ENCODE assay signal across 1 cellular context in the genomic region with DNA sequence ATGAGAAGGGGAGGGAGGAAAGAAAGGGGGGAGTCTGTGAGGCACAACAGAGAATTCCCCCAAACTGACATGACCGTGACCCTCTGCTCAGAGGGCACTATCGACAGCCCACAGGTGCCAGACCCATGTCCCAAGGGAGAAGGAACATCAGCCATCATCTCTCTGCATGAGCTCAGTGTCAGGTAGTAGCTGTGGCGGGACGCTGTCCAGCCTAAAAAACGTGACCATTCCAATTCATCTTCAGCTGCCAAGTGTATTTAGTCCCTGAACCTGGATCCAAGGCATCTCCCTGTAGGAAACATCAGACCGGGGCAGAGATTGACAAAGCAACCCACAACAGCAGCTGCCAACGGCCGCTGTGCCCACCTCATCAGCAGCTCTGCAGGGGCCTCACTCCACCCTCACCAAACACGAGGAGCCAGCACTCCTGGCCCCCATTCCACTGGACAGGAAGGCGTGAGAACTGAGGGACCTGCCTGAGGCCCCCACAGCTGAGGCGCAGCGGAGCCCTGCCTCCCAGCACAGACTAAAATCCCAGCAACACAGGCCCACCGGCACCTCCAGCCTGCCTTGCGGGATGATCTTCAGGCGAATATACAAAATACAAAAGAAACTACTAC.
TF ChIP-seq lines count a peak whose summit lies in the region.

No MANE protein-coding gene starts in this region.

TF ChIP-seq in SK-N-SH, 30 proteins besides CTCF, POLR2A, EP300 and RAD21 (continued from another document):
- TF ChIP-seq SIN3A (IDR thresholded peaks at IDR 0.05; ENCODE audit: borderline replicate concordance, low read depth, low read length): no peak
- no peak for TF ChIP-seq RFX5 (IDR thresholded peaks at IDR 0.05; ENCODE audit: low read length)
- TF ChIP-seq, protein P1, sequence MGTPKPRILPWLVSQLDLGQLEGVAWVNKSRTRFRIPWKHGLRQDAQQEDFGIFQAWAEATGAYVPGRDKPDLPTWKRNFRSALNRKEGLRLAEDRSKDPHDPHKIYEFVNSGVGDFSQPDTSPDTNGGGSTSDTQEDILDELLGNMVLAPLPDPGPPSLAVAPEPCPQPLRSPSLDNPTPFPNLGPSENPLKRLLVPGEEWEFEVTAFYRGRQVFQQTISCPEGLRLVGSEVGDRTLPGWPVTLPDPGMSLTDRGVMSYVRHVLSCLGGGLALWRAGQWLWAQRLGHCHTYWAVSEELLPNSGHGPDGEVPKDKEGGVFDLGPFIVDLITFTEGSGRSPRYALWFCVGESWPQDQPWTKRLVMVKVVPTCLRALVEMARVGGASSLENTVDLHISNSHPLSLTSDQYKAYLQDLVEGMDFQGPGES (IDR thresholded peaks at IDR 0.05; ENCODE audit: low read depth, low read length): no peak
- no peak for TF ChIP-seq MXI1 (IDR thresholded peaks at IDR 0.05; ENCODE audit: low read depth, low read length)
- TF ChIP-seq, protein P2, sequence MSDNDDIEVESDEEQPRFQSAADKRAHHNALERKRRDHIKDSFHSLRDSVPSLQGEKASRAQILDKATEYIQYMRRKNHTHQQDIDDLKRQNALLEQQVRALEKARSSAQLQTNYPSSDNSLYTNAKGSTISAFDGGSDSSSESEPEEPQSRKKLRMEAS (IDR thresholded peaks at IDR 0.05; ENCODE audit: low read depth): no peak
- no peak for TF ChIP-seq EZH2phosphoT487 (IDR thresholded peaks at IDR 0.05; ENCODE audit: borderline replicate concordance, low read depth)
- TF ChIP-seq, protein P3, sequence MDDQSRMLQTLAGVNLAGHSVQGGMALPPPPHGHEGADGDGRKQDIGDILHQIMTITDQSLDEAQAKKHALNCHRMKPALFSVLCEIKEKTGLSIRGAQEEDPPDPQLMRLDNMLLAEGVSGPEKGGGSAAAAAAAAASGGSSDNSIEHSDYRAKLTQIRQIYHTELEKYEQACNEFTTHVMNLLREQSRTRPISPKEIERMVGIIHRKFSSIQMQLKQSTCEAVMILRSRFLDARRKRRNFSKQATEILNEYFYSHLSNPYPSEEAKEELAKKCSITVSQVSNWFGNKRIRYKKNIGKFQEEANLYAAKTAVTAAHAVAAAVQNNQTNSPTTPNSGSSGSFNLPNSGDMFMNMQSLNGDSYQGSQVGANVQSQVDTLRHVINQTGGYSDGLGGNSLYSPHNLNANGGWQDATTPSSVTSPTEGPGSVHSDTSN (IDR thresholded peaks at IDR 0.05): no peak
- no peak for TF ChIP-seq GABPA (IDR thresholded peaks at IDR 0.05; ENCODE audit: low read depth)
